15 cellular contexts compared by ENCODE assay signal in genomic region chr7:56007167-56007652, GRCh38. TPM values are rescaled to one million over a fixed set of nuclear protein-coding genes. Genes with fewer than 3 reads are reported as not detected.
DNase-seq lines count a peak whose midpoint lies in the region; ATAC-seq and TF ChIP-seq lines count a peak whose summit lies in the region.
"Had no signal": no experiment of that assay in that cellular context is flagged by ENCODE, and none has a peak within 500 bp of the region (broad histone marks: within the 10 kb centered on the region; RNA-seq: fewer than 3 reads in every experiment).

No MANE protein-coding gene starts in this region.

- CTCF ChIA-PET in Panc1 (lab: Charles Lee) = no interaction called here

- H3K9me3 ChIP-seq in Panc1 (ENCODE audit: control insufficient read depth, insufficient read depth, low read depth, low read length) = no peaks in the 10 kb centered on the region
- no peaks in the 10 kb centered on the region for H3K9me3 ChIP-seq in hepatocyte (ENCODE audit: low read depth)
- H3K9me3 ChIP-seq: stomach had no signal

- no peaks in the 10 kb centered on the region for H3K79me2 ChIP-seq in hepatocyte

- peak; percentile 4 for DNase-seq in stimulated activated CD4-positive, alpha-beta T cell treated with anti-CD3 and anti-CD28 coated beads, Interleukin-1b, Interleukin-23, amount 100 ng/mL, for 48 hours
- DNase-seq in stimulated activated CD4-positive, alpha-beta T cell treated with anti-CD3 and anti-CD28 coated beads, Interleukin-4, amount 100 ng/mL, for 24 hours = no peak
- DNase-seq in Panc1 (ENCODE audit: low read depth, low spot score) (no peak), hepatocyte (ENCODE audit: low spot score) (peak; percentile 78), activated gamma-delta T cell treated with Interleukin-2 at 50 U/mL for 16 hours (no peak), NCI-H524 treated with DMSO at 0.1 percent for 48 hours (lab: John Stamatoyannopoulos, UW) (no peak), glomerular visceral epithelial cell (ENCODE audit: extremely low spot score) (no peak)
- DNase-seq: activated T-cell treated with anti-CD3 and anti-CD28 coated beads, Interleukin-2, amount 50 U/mL, for 48 hours; effector CD8-positive, alpha-beta T cell; KG1; NCI-H446; SHP77; stomach had no signal

- H3K27ac ChIP-seq in Panc1 (ENCODE audit: low read length) (peak overlapping the region; percentile 68), hepatocyte (peak overlapping the region; percentile 94)
- H3K27ac ChIP-seq: foreskin keratinocyte, stomach had no signal

- H3K9me2 ChIP-seq in hepatocyte (replicated peaks; ENCODE audit: insufficient read depth) = no peaks in the 10 kb centered on the region

- in situ Hi-C loops in Panc1 (cut with HindIII; ENCODE audit: low pct_unique_long_range_greater_than_20kb, low sequenced_read_pairs) = no loop called here

- peak; percentile 31; the same call in 1 of the 2 replicates for ATAC-seq in Panc1
- ATAC-seq in HG03095 (IDR thresholded peaks at IDR 0.05; ENCODE audit: unreplicated experiment) = no peak
- ATAC-seq: foreskin keratinocyte had no signal

- 39% methylated on average over 4 of the region's 4 CpGs for WGBS in hepatocyte (ENCODE audit: low lambda C conversion rate, missing lambda C conversion rate)

- H3K4me1 ChIP-seq in Panc1 (ENCODE audit: control insufficient read depth, insufficient read depth, low read length) (peaks cover 40% of the 10 kb centered on the region), hepatocyte (ENCODE audit: insufficient read depth) (peaks cover 10% of the 10 kb centered on the region)

- BruUV-seq in Panc1 (replicated peaks; lab: Mats Ljungman, UMichigan) = no TSS peak

- POLR2A ChIA-PET in Panc1 (lab: Charles Lee) = interaction anchor here (0.6 to 0.8 kb wide), 3 partner anchors 25 to 90 kb away, joined by 4 to 7 read pairs (median 5); partner anchors contain the start of gene PSPH

- H2AFZ ChIP-seq in hepatocyte = no peak overlapping the region

- no peak for TF ChIP-seq CTCF in Panc1 (IDR thresholded peaks at IDR 0.05)
- no peak for TF ChIP-seq CTCF in hepatocyte (IDR thresholded peaks at IDR 0.05; ENCODE audit: poor library complexity)

- H4K20me1 ChIP-seq in hepatocyte (ENCODE audit: insufficient read depth, poor library complexity, severe bottlenecking) = no peaks in the 10 kb centered on the region

- no peaks in the 10 kb centered on the region for H3K27me3 ChIP-seq in Panc1 (ENCODE audit: control insufficient read depth, insufficient read depth, low read length)
- no peaks in the 10 kb centered on the region for H3K27me3 ChIP-seq in hepatocyte
- H3K27me3 ChIP-seq: foreskin keratinocyte, stomach had no signal

- intact Hi-C loops in Panc1 (cut with micrococcal nuclease; ENCODE audit: unreplicated experiment) = loop anchor here (2.0 kb wide), 1 partner anchor 68 kb away; no protein-coding TSS in a partner anchor

- H3K4me3 ChIP-seq in Panc1 (ENCODE audit: low read depth in 2 of 2, low read length in 2 of 2) (no peak overlapping the region), hepatocyte (no peak overlapping the region)
- H3K4me3 ChIP-seq: stomach had no signal

- no peak overlapping the region for H3K4me2 ChIP-seq in hepatocyte

- H3K36me3 ChIP-seq in Panc1 (ENCODE audit: control insufficient read depth, insufficient read depth, low read length) (no peaks in the 10 kb centered on the region; the same call in 1 of the 2 replicates), hepatocyte (replicated peaks; ENCODE audit: insufficient read depth, low read depth) (no peaks in the 10 kb centered on the region)

RNA-seq across cellular contexts. Expression of gene NIPSNAP2, which starts 42.8 kb away (rescaled TPM):
- 93.2 TPM for total RNA-seq in Panc1 (2021; ENCODE audit: unreplicated experiment)
- polyA plus RNA-seq in Panc1 (2012; ENCODE audit: insufficient read length) = 75.6 TPM
- total RNA-seq in hepatocyte = 46.0 and 47.6 TPM in 2 replicates
- 46.2 and 51.6 TPM in 2 replicates for polyA plus RNA-seq in hepatocyte

RNA-seq across cellular contexts. Expression of gene PSPH, which starts 44.0 kb away (rescaled TPM):
- total RNA-seq in Panc1 (2021; ENCODE audit: unreplicated experiment) (62.3 TPM), hepatocyte (160 TPM in 2 replicates)
- polyA plus RNA-seq in Panc1 (2012; ENCODE audit: insufficient read length) = 75.6 TPM
- polyA plus RNA-seq in hepatocyte = 35.5 and 48.0 TPM in 2 replicates

RNA-seq across cellular contexts. Expression of gene CCT6A, which starts 44.4 kb away (rescaled TPM):
- total RNA-seq in Panc1 (2021; ENCODE audit: unreplicated experiment) (324 TPM), hepatocyte (166 and 206 TPM in 2 replicates)
- polyA plus RNA-seq in Panc1 (2012; ENCODE audit: insufficient read length) = 266 TPM
- 121 and 131 TPM in 2 replicates for polyA plus RNA-seq in hepatocyte

RNA-seq across cellular contexts. Expression of gene MRPS17, which starts 55.5 kb away (rescaled TPM):
- total RNA-seq in Panc1 (2021; ENCODE audit: unreplicated experiment) (28.9 TPM), hepatocyte (13.7 and 18.6 TPM in 2 replicates)
- polyA plus RNA-seq in Panc1 (2012; ENCODE audit: insufficient read length) = 25.9 TPM
- 26.1 and 30.3 TPM in 2 replicates for polyA plus RNA-seq in hepatocyte

RNA-seq across cellular contexts. Expression of gene SUMF2, which starts 56.9 kb away (rescaled TPM):
- total RNA-seq in Panc1 (2021; ENCODE audit: unreplicated experiment) (156 TPM), hepatocyte (139 and 161 TPM in 2 replicates)
- polyA plus RNA-seq in Panc1 (2012; ENCODE audit: insufficient read length) = 222 TPM
- polyA plus RNA-seq in hepatocyte = 163 and 181 TPM in 2 replicates

Comparison
In these comparisons a context has a peak if more than half of its experiments do, and no peak if none do; other contexts are left out.
1. DNase-seq: peak in stimulated activated CD4-positive, alpha-beta T cell treated with anti-CD3 and anti-CD28 coated beads, Interleukin-1b, Interleukin-23, amount 100 ng/mL, for 48 hours (single experiment) and hepatocyte (single experiment); none in stimulated activated CD4-positive, alpha-beta T cell treated with anti-CD3 and anti-CD28 coated beads, Interleukin-4, amount 100 ng/mL, for 24 hours (single experiment), Panc1 (single experiment), activated gamma-delta T cell treated with Interleukin-2 at 50 U/mL for 16 hours (single experiment), NCI-H524 treated with DMSO at 0.1 percent for 48 hours (single experiment) and glomerular visceral epithelial cell (single experiment).